1 cellular context compared by ENCODE assay signal in genomic region chr2:207734264-207734635, GRCh38.
A peak's percentile ranks its signal among the peaks of the same experiment; 100 is the strongest.
TF ChIP-seq lines count a peak whose summit lies in the region.

No MANE protein-coding gene starts in this region.

TF ChIP-seq in HepG2, 621 proteins besides CTCF, POLR2A, EP300 and RAD21 (continued from another document and continues in another):
- no peak for TF ChIP-seq ZBTB40 (IDR thresholded peaks at IDR 0.05)
- no peak for TF ChIP-seq ZBTB40 (CRISPR knock-in tag; IDR thresholded peaks at IDR 0.05)
- TF ChIP-seq HIVEP1 (CRISPR knock-in tag; IDR thresholded peaks at IDR 0.05), result no peak
- 0 out of 2 replicates have a peak, but pooled peaks have one; percentile 33 for TF ChIP-seq THRA (CRISPR knock-in tag; IDR thresholded peaks at IDR 0.05; ENCODE audit: borderline replicate concordance)
- no peak for TF ChIP-seq HNF1A (IDR thresholded peaks at IDR 0.05; ENCODE audit: low read depth)
- TF ChIP-seq HNF1A (CRISPR knock-in tag; IDR thresholded peaks at IDR 0.05; ENCODE audit: borderline replicate concordance), result no peak
- TF ChIP-seq CREBL2 (CRISPR knock-in tag; IDR thresholded peaks at IDR 0.05; ENCODE audit: borderline replicate concordance), result no peak
- no peak for TF ChIP-seq ZNF784 (CRISPR knock-in tag; IDR thresholded peaks at IDR 0.05; ENCODE audit: borderline replicate concordance)
- no peak for TF ChIP-seq ZNF841 (CRISPR knock-in tag; IDR thresholded peaks at IDR 0.05; ENCODE audit: borderline replicate concordance)
- no peak for TF ChIP-seq ZNF570 (CRISPR knock-in tag; IDR thresholded peaks at IDR 0.05; ENCODE audit: borderline replicate concordance)
- no peak for TF ChIP-seq WIZ (CRISPR knock-in tag; IDR thresholded peaks at IDR 0.05)
- TF ChIP-seq ZNF781 (CRISPR knock-in tag; IDR thresholded peaks at IDR 0.05; ENCODE audit: borderline replicate concordance, not compliant biosample characterization), result peak; percentile 33
- TF ChIP-seq FOXO1 (CRISPR knock-in tag; IDR thresholded peaks at IDR 0.05), result no peak
- TF ChIP-seq ZNF646 (CRISPR knock-in tag; IDR thresholded peaks at IDR 0.05), result no peak
- TF ChIP-seq ZNF7 (CRISPR knock-in tag; IDR thresholded peaks at IDR 0.05), result no peak
- TF ChIP-seq ZNF343 (CRISPR knock-in tag; IDR thresholded peaks at IDR 0.05), result no peak
- no peak for TF ChIP-seq XBP1 (CRISPR knock-in tag; IDR thresholded peaks at IDR 0.05)
- no peak for TF ChIP-seq ZNF574 (CRISPR knock-in tag; IDR thresholded peaks at IDR 0.05)
- no peak for TF ChIP-seq ZNF263 (CRISPR knock-in tag; IDR thresholded peaks at IDR 0.05)
- TF ChIP-seq ZBTB44 (CRISPR knock-in tag; IDR thresholded peaks at IDR 0.05), result 0 out of 2 replicates have a peak, but pooled peaks have one; percentile 21
- TF ChIP-seq RFX3 (CRISPR knock-in tag; IDR thresholded peaks at IDR 0.05), result no peak
- no peak for TF ChIP-seq SMYD3 (CRISPR knock-in tag; IDR thresholded peaks at IDR 0.05)
- no peak for TF ChIP-seq ZFX (CRISPR knock-in tag; IDR thresholded peaks at IDR 0.05; ENCODE audit: low read depth)
- peak; percentile 28; the same call in 1 of the 2 replicates for TF ChIP-seq FOXA3 (CRISPR knock-in tag; IDR thresholded peaks at IDR 0.05)
- TF ChIP-seq ONECUT2 (CRISPR knock-in tag; IDR thresholded peaks at IDR 0.05), result no peak
- no peak for TF ChIP-seq CENPT (CRISPR knock-in tag; IDR thresholded peaks at IDR 0.05; ENCODE audit: low read depth)
- TF ChIP-seq HDAC1 (CRISPR knock-in tag; IDR thresholded peaks at IDR 0.05), result no peak; the same call in 1 of the 2 replicates
